ENCODE assay signal across 8 cellular contexts in the genomic region with DNA sequence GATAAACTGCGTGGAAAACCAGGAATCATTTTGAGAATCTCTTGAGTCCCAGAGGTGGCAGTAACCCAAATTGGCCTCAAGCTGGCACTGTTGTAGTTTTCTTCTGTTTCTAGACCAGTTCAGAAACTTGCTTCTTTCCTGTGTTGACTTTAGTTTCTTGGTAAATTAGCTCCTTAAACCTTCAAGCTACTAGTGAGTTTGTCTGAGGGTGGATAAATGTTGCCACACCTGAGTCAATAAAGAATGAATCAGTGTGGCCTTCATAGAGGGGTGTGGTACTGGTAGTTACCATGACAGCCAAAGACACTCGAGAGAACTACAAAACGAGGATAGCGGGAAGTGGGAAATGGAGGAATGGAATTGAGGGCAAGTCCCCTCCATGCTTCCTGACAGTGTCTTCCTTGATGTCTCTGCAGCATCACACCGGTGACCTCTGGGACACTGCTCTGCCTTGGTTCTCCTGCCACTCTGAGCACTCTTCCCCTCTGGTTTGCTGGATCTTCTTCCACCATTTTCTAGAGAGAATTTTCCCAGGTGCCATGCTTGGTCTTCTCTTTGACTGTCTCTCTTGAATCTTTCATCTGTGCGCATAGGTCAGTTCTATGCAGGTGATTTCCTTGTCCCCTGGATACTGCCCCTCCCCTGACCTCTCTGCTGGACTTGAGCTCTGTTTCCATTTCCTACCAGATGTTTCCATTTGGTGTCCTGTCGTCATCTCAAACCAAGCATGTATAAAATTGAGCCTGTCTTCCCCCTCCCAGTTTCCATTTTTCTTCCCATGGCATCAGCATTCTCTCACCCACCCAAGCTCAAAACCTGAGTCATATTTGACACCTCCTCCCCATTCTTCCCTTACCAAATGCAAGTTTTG. TPM values are rescaled to one million over a fixed set of nuclear protein-coding genes. Genes with fewer than 3 reads are reported as not detected.
DNase-seq lines count a peak whose midpoint lies in the region; ATAC-seq and TF ChIP-seq lines count a peak whose summit lies in the region.

No MANE protein-coding gene starts in this region.

- H3K4me1 ChIP-seq in adrenal gland (replicated peaks in 1 of 2) = peaks cover under 1 to 6% of the 10 kb centered on the region in 2 donors

- H3K27ac ChIP-seq in adrenal gland = no peak overlapping the region

- no peak for TF ChIP-seq POLR2A in adrenal gland (IDR thresholded peaks at IDR 0.05)

- DNase-seq in SIG-M5 treated with dmso at 0.1 percent for 504 hours (lab: John Stamatoyannopoulos, UW; ENCODE audit: unreplicated experiment) (peak; percentile 85), SIG-M5 (lab: John Stamatoyannopoulos, UW) (no peak), Kasumi-1 (lab: John Stamatoyannopoulos, UW) (peak; percentile 66 to 73), adrenal gland (peak in 2 of 7 donors; percentile 46 to 61), left lobe of liver (ENCODE audit: low spot score) (no peak), sciatic nerve (ENCODE audit: low spot score) (no peak), cerebellar nuclear complex (lab: John Stamatoyannopoulos, UW) (no peak)

- no peaks in the 10 kb centered on the region for H3K9me3 ChIP-seq in adrenal gland (replicated peaks in 1 of 3)

- intact Hi-C loops in adrenal gland (cut with DNase I) (loop anchor here in 1 of 2 donors (5.0 kb wide), 1 partner anchor 36 kb away; no protein-coding TSS in a partner anchor), sciatic nerve (cut with DNase I) (no loop called here)

- H3K27me3 ChIP-seq in adrenal gland = no peaks in the 10 kb centered on the region

- WGBS in adrenal gland, 4 donors = 67 to 71% (median 70%) methylated on average over 7 of the region's 7 CpGs

- no peak overlapping the region for H3K4me3 ChIP-seq in adrenal gland

- ATAC-seq in left lobe of liver (peak; percentile 56), sciatic nerve (no peak), GM18511 (IDR thresholded peaks at IDR 0.05; ENCODE audit: unreplicated experiment) (no peak)

- H3K36me3 ChIP-seq in adrenal gland (replicated peaks in 1 of 2) = no peaks in the 10 kb centered on the region

- peak; percentile 26 to 56 (median 44) for TF ChIP-seq CTCF in adrenal gland (IDR thresholded peaks at IDR 0.05)

RNA-seq across cellular contexts. Expression of gene POLD4, which starts 7.2 kb away (rescaled TPM):
- 100 to 1,000 TPM in 4 of 8 donors, 10 to 100 TPM in 4; 60.5 to 166 (median 95.6) TPM for total RNA-seq in adrenal gland
- 100 to 1,000 TPM in 2 of 3 donors, 10 to 100 TPM in 1; 13.0 to 130 (median 110) TPM for polyA plus RNA-seq in adrenal gland
- 96.6 TPM for total RNA-seq in left lobe of liver
- 43.5 TPM for total RNA-seq in sciatic nerve

RNA-seq across cellular contexts. Expression of gene CLCF1, which starts 27.2 kb away (rescaled TPM):
- total RNA-seq in adrenal gland (10 to 100 TPM in 1 of 8 donors, 1 to 10 TPM in 5, under 1 TPM in 2; 0.69 to 11.7 (median 3.1) TPM), left lobe of liver (0.43 TPM), sciatic nerve (7.5 TPM)
- 10 to 100 TPM in 1 of 3 donors, 1 to 10 TPM in 2; 2.8 to 16.1 (median 5.6) TPM for polyA plus RNA-seq in adrenal gland

RNA-seq across cellular contexts. Expression of gene SSH3, which starts 42.9 kb away (rescaled TPM):
- total RNA-seq in adrenal gland (10 to 100 TPM; 10.8 to 31.2 (median 25.7) TPM), left lobe of liver (18.2 TPM), sciatic nerve (40.7 TPM)
- 10 to 100 TPM in 2 of 3 donors, 1 to 10 TPM in 1; 4.2 to 35.2 (median 21.8) TPM for polyA plus RNA-seq in adrenal gland

RNA-seq across cellular contexts. Expression of gene RAD9A, which starts 45.6 kb away (rescaled TPM):
- 10 to 100 TPM in 7 of 8 donors, 1 to 10 TPM in 1; 9.1 to 29.0 (median 15.0) TPM for total RNA-seq in adrenal gland
- polyA plus RNA-seq in adrenal gland = 10 to 100 TPM in 2 of 3 donors, 1 to 10 TPM in 1; 5.4 to 57.7 (median 36.2) TPM
- total RNA-seq in left lobe of liver = 14.9 TPM
- 23.8 TPM for total RNA-seq in sciatic nerve

RNA-seq across cellular contexts. Expression of gene PPP1CA, which starts 55.5 kb away (rescaled TPM):
- 100 to 1,000 TPM; 126 to 289 (median 161) TPM for total RNA-seq in adrenal gland
- 100 to 1,000 TPM; 105 to 140 (median 116) TPM for polyA plus RNA-seq in adrenal gland
- total RNA-seq in left lobe of liver = 63.1 TPM
- 56.2 TPM for total RNA-seq in sciatic nerve

Comparison
In these comparisons a context has a peak if more than half of its experiments do, and no peak if none do; other contexts are left out.
1. DNase-seq: peak in SIG-M5 treated with dmso at 0.1 percent for 504 hours (single experiment) and Kasumi-1 (2 of 2); none in SIG-M5 (single experiment), left lobe of liver (single experiment), sciatic nerve (single experiment) and cerebellar nuclear complex (0 of 2).